8 cellular contexts compared by ENCODE assay signal in the genomic region with DNA sequence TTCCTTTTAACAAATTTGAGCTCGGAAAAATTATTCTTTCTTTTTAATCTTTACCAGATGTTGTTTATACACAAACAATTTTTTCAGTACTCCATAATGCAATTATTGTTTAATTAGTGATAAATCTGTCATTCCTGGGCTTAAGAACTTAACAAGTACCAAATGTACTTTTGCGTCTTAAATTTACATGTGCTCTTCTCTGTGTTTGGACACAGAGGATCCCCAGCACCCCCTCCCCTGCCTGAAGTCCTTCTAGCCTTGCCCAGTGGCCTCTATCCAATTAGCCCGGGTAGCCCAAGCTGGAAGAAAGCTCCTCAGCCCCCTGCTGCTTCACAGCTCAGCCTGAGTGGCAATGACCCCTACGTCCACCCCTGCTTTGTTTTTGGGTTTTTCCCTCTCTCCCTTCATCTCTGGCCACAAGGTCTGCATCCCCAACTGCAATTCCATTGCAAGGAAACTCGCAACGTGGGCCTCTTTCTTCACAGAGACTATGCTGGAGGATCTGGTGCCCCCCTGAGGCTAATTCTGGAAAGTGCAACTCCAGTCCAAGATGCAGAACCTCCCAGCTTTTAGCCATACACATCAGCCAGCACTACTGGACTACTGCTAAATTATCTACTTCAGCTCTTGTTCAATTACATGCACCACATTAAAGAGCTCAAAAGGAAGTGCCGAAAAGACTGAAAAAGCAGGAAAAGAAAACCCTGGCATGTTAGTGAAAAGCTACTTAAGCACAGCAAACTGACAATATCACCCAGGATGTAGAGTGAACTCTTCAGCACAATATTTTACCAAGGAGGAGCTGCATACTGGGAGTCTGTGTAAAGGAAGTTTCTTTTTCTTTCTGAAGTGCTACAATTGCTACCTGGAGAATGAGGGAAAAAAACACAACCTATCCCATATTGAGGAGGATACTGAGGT.
DNase-seq lines count a peak whose midpoint lies in the region; ATAC-seq and TF ChIP-seq lines count a peak whose summit lies in the region.

No MANE protein-coding gene starts in this region.

- no peaks in the 10 kb centered on the region for H3K27me3 ChIP-seq in PC-3 (ENCODE audit: low read length)
- H3K27me3 ChIP-seq in neural progenitor cell: no peaks in the 10 kb centered on the region
- no peaks in the 10 kb centered on the region for H3K27me3 ChIP-seq in upper lobe of left lung

- H3K36me3 ChIP-seq in PC-3 (ENCODE audit: low read depth, low read length) (no peaks in the 10 kb centered on the region), neural progenitor cell (no peaks in the 10 kb centered on the region), upper lobe of left lung (peaks cover 0 to 5% (median 0%) of the 10 kb centered on the region in 4 donors)

- no peaks in the 10 kb centered on the region for H3K9me3 Mint-ChIP-seq in neural progenitor cell

- TF ChIP-seq POLR2A in upper lobe of left lung (IDR thresholded peaks at IDR 0.05): no peak

- BruUV-seq in PC-3 (replicated peaks; lab: Mats Ljungman, UMichigan): no TSS peak

- H3K79me2 ChIP-seq in PC-3 (ENCODE audit: low read length) (no peaks in the 10 kb centered on the region), neural progenitor cell (ENCODE audit: low read depth) (no peaks in the 10 kb centered on the region)

- H3K9me2 ChIP-seq in PC-3 (replicated peaks; ENCODE audit: low read length): no peaks in the 10 kb centered on the region

- 0 out of 2 replicates have a peak overlapping the region, but pooled peaks have one; percentile 58 for H2AFZ ChIP-seq in PC-3 (ENCODE audit: low read length)
- H2AFZ ChIP-seq in neural progenitor cell (replicated peaks): no peak overlapping the region

- H3K9ac ChIP-seq in PC-3 (ENCODE audit: low read length) (no peak overlapping the region), neural progenitor cell (no peak overlapping the region)

- H3K4me2 ChIP-seq in PC-3 (ENCODE audit: low read length) (no peak overlapping the region), neural progenitor cell (no peak overlapping the region)

- H4K20me1 ChIP-seq in PC-3 (ENCODE audit: low read length) (no peaks in the 10 kb centered on the region), neural progenitor cell (ENCODE audit: low read depth) (no peaks in the 10 kb centered on the region)

- H3K27ac Mint-ChIP-seq in neural progenitor cell: no peak overlapping the region

- H3K27ac ChIP-seq in PC-3 (ENCODE audit: low read length) (no peak overlapping the region), neural progenitor cell (no peak overlapping the region), upper lobe of left lung (no peak overlapping the region)

- CTCF ChIA-PET in PC-3 (lab: Charles Lee): interaction anchor here (0.5 to 0.9 kb wide), 3 partner anchors 348 to 349 kb away, joined by 3 to 4 read pairs (median 3); no protein-coding TSS in a partner anchor

- H3F3A ChIP-seq in PC-3 (ENCODE audit: low read length, unreplicated experiment) (no peaks in the 10 kb centered on the region), neural progenitor cell (ENCODE audit: low read depth) (peaks cover 17% of the 10 kb centered on the region)

- WGBS in upper lobe of left lung, 2 donors: 29 to 35% methylated on average over 7 of the region's 7 CpGs

- intact Hi-C loops in PC-3 (cut with micrococcal nuclease): loop anchor here (1.0 to 2.0 kb wide), 2 partner anchors 450 to 576 kb away; partner anchors contain the start of gene PCAT7

- peak overlapping the region; percentile 10 for H3K4me3 Mint-ChIP-seq in neural progenitor cell

- POLR2A ChIA-PET in PC-3 (lab: Charles Lee; ENCODE audit: unreplicated experiment): no interaction called here

- DNase-seq in COLO829 (ENCODE audit: low spot score) (peak; percentile 82), HUDEP-2 (lab: John Stamatoyannopoulos, UW; ENCODE audit: unreplicated experiment in 76 of 76) (peak in 39 of 76 experiments; percentile 1 to 53 (median 21)), PC-3 (peak; percentile 67), fibroblast of villous mesenchyme (ENCODE audit: low read depth) (peak; percentile 83), neural progenitor cell (ENCODE audit: low spot score) (peak; percentile 71), upper lobe of left lung (peak in 1 of 2 donors; percentile 60)
- DNase-seq in activated T-cell treated with anti-CD3 and anti-CD28 coated beads, Interleukin-2, amount 50 U/mL, for 48 hours: peak; percentile 61 to 67

- peak; percentile 78 for TF ChIP-seq CTCF in PC-3 (conservative IDR thresholded peaks at IDR 0.05; ENCODE audit: low read depth, low read length)
- TF ChIP-seq CTCF in fibroblast of villous mesenchyme (IDR thresholded peaks at IDR 0.05; ENCODE audit: insufficient read depth, low read depth, low read length): peak; percentile 92
- peak; percentile 88 for TF ChIP-seq CTCF in neural progenitor cell (IDR thresholded peaks at IDR 0.05)
- TF ChIP-seq CTCF in upper lobe of left lung (IDR thresholded peaks at IDR 0.05): peak; percentile 63 to 86 (median 74)

- H3K4me3 ChIP-seq in PC-3 (ENCODE audit: low read length): no peak overlapping the region
- H3K4me3 ChIP-seq in fibroblast of villous mesenchyme (ENCODE audit: low read depth, low read length): no peak overlapping the region
- H3K4me3 ChIP-seq in neural progenitor cell: no peak overlapping the region
- H3K4me3 ChIP-seq in upper lobe of left lung: no peak overlapping the region

- H3K27me3 Mint-ChIP-seq in neural progenitor cell (ENCODE audit: insufficient read depth, low read depth): peaks cover 3% of the 10 kb centered on the region

- TF ChIP-seq EP300 in upper lobe of left lung (IDR thresholded peaks at IDR 0.05): no peak

- H3K4me1 ChIP-seq in PC-3 (ENCODE audit: insufficient read depth, low read length) (no peaks in the 10 kb centered on the region), neural progenitor cell (peaks cover 13% of the 10 kb centered on the region), upper lobe of left lung (peaks cover 19 to 26% (median 22%) of the 10 kb centered on the region in 4 donors)

- H3K9me3 ChIP-seq in PC-3 (ENCODE audit: low read length) (no peaks in the 10 kb centered on the region), neural progenitor cell (ENCODE audit: low read depth) (no peaks in the 10 kb centered on the region), upper lobe of left lung (no peaks in the 10 kb centered on the region)

- no peaks in the 10 kb centered on the region for H3K36me3 Mint-ChIP-seq in neural progenitor cell

- H3K4me1 Mint-ChIP-seq in neural progenitor cell: peaks cover 64% of the 10 kb centered on the region

- peak; percentile 78 for ATAC-seq in PC-3
- ATAC-seq in upper lobe of left lung (ENCODE audit: low FRiP score in 2 of 2): peak; percentile 66 to 72
- ATAC-seq in HG03175 (IDR thresholded peaks at IDR 0.05; ENCODE audit: unreplicated experiment): no peak
